In the genomic region with DNA sequence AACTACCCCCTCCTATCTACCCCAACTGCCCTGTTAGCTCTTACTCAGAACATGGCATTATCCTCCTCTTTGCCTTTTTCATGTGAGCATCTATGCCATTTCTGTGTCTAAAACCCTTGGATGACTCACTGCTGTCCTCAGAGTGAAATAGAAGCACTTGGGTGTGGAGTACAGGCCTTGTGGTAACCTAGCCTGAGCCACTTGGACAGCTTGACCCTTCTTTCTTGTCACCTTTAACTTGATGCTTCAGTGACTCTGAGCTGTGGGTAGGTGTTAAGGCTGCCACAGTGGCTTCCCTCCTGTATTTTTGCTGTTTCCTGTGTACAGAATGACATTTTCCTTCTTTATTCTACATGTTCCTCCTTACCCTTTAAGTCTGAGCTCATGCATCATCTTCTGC, we compare ENCODE assay signal across 28 cellular contexts.
DNase-seq lines count a peak whose midpoint lies in the region; ATAC-seq and TF ChIP-seq lines count a peak whose summit lies in the region.
"Had no signal": no experiment of that assay in that cellular context is flagged by ENCODE, and none has a peak within 500 bp of the region (broad histone marks: within the 10 kb centered on the region; RNA-seq: fewer than 3 reads in every experiment).

No MANE protein-coding gene starts in this region.

- intact Hi-C loops in A673 (cut with micrococcal nuclease; ENCODE audit: unreplicated experiment), result no loop called here

- H3K4me1 Mint-ChIP-seq in nephron progenitor cell, result peaks cover 7% of the 10 kb centered on the region
- H3K4me1 Mint-ChIP-seq: CD4-positive, alpha-beta memory T cell; GM23338; T-cell had no signal

- H3K27me3 Mint-ChIP-seq in nephron progenitor cell (ENCODE audit: low read depth, poor library complexity), result peaks cover 4% of the 10 kb centered on the region
- H3K27me3 Mint-ChIP-seq: CD4-positive, alpha-beta memory T cell; T-cell had no signal

- peak overlapping the region; percentile 28 for H3K27ac Mint-ChIP-seq in nephron progenitor cell
- H3K27ac Mint-ChIP-seq: CD4-positive, alpha-beta memory T cell; GM23338; HFFc6; T-cell had no signal

- POLR2A ChIA-PET in A673 (lab: Charles Lee; ENCODE audit: low non-redundant PET), result no interaction called here

- peaks cover 12% of the 10 kb centered on the region for H3K9me3 Mint-ChIP-seq in nephron progenitor cell

- H2AFZ ChIP-seq in GM23248, result no peak overlapping the region
- H2AFZ ChIP-seq: GM23338 had no signal

- ATAC-seq in HG03280 (IDR thresholded peaks at IDR 0.05; ENCODE audit: unreplicated experiment), result no peak
- ATAC-seq: A549, GM23338, Panc1, T-cell had no signal

- H3K4me2 ChIP-seq in GM23248 (ENCODE audit: unreplicated experiment), result no peak overlapping the region
- H3K4me2 ChIP-seq: A549, GM23338 had no signal

- no peak overlapping the region for H3K4me3 Mint-ChIP-seq in nephron progenitor cell
- H3K4me3 Mint-ChIP-seq: CD4-positive, alpha-beta memory T cell; GM23338; HFFc6; T-cell had no signal

- in situ Hi-C loops in GM23248 (cut with MboI), result no loop called here

- H3K9me2 ChIP-seq in GM23248 (ENCODE audit: insufficient read depth), result no peaks in the 10 kb centered on the region

- H3K9ac ChIP-seq in GM23248, result no peak overlapping the region

- H3K4me3 ChIP-seq in GM23248, result no peak overlapping the region
- H3K4me3 ChIP-seq in fibroblast of mammary gland (ENCODE audit: control insufficient read depth, low read depth, low read length), result no peak overlapping the region
- H3K4me3 ChIP-seq in A673 (ENCODE audit: low read depth, low read length, poor library complexity, severe bottlenecking), result no peak overlapping the region
- H3K4me3 ChIP-seq: A549, GM23338, HAP-1, MG63 had no signal

- no peaks in the 10 kb centered on the region for H3K79me2 ChIP-seq in GM23248 (ENCODE audit: insufficient read depth)

- no peak overlapping the region for H3K27ac ChIP-seq in GM23248
- H3K27ac ChIP-seq in A673 (ENCODE audit: low read depth, low read length, poor library complexity, severe bottlenecking), result no peak overlapping the region
- H3K27ac ChIP-seq: A549, RWPE1 had no signal

- H3K4me1 ChIP-seq in GM23248 (ENCODE audit: insufficient read depth) (no peaks in the 10 kb centered on the region), A673 (ENCODE audit: insufficient read depth, low read length, poor library complexity, severe bottlenecking) (no peaks in the 10 kb centered on the region)
- H3K4me1 ChIP-seq: A549, HAP-1 had no signal

- no peaks in the 10 kb centered on the region for H3F3A ChIP-seq in GM23248 (ENCODE audit: insufficient read depth)

- H3K27me3 ChIP-seq in GM23248 (replicated peaks; ENCODE audit: insufficient read depth), result peaks cover 6% of the 10 kb centered on the region; the same call in 1 of the 2 replicates
- no peaks in the 10 kb centered on the region for H3K27me3 ChIP-seq in A673 (replicated peaks; ENCODE audit: insufficient read depth, low read depth, low read length, poor library complexity)

- H4K20me1 ChIP-seq in GM23248 (ENCODE audit: insufficient read depth), result no peaks in the 10 kb centered on the region

- no TSS peak for BruUV-seq in A673 (replicated peaks; lab: Mats Ljungman, UMichigan)

- no peaks in the 10 kb centered on the region for H3K36me3 ChIP-seq in GM23248 (ENCODE audit: low read depth)
- H3K36me3 ChIP-seq in A673 (ENCODE audit: insufficient read depth, low read length, poor library complexity, severe bottlenecking), result no peaks in the 10 kb centered on the region
- H3K36me3 ChIP-seq: HAP-1, MG63 had no signal

- H3K9me3 ChIP-seq in GM23248 (ENCODE audit: low read depth) (no peaks in the 10 kb centered on the region), A673 (ENCODE audit: low read depth, low read length, poor library complexity, severe bottlenecking) (no peaks in the 10 kb centered on the region)
- H3K9me3 ChIP-seq: A549, HAP-1, MG63 had no signal

- TF ChIP-seq CTCF in fibroblast of mammary gland (conservative IDR thresholded peaks at IDR 0.05; ENCODE audit: control insufficient read depth, insufficient read depth, low read depth, low read length) (no peak), nephron progenitor cell (IDR thresholded peaks at IDR 0.05) (no peak), A673 (conservative IDR thresholded peaks at IDR 0.05; ENCODE audit: low read depth, low read length) (no peak)

- no peaks in the 10 kb centered on the region for H3K36me3 Mint-ChIP-seq in nephron progenitor cell (ENCODE audit: low read depth)
- H3K36me3 Mint-ChIP-seq: CD4-positive, alpha-beta memory T cell; T-cell had no signal

- CTCF ChIA-PET in A673 (lab: Charles Lee), result no interaction called here

- peak; percentile 2 for DNase-seq in GM23248
- DNase-seq in LHCN-M2 (ENCODE audit: low read depth), result peak; percentile 1
- peak; percentile 1 for DNase-seq in fibroblast of mammary gland (ENCODE audit: low read depth)
- DNase-seq in nephron progenitor cell, result no peak
- DNase-seq in A673 (ENCODE audit: low spot score), result no peak
- DNase-seq in NCI-H2227 treated with DMSO at 0.1 percent for 48 hours (lab: John Stamatoyannopoulos, UW), result no peak
- DNase-seq in retina, result no peak
- DNase-seq: C1 segment of cervical spinal cord; CD4-positive, alpha-beta memory T cell; COR-L47; DMS79; EL; GDM1; HFFc6; KBM-7; MG63; NCI-H1105 treated with DMSO at 0.1 percent for 48 hours; NCI-H2029; NCI-H446 treated with DMSO at 0.1 percent for 48 hours; NCI-H526; SHP77; T-cell had no signal

Comparison
In these comparisons a context has a peak if more than half of its experiments do, and no peak if none do; other contexts are left out.
1. DNase-seq: peak in GM23248 (single experiment), LHCN-M2 (single experiment) and fibroblast of mammary gland (single experiment); none in nephron progenitor cell (single experiment), A673 (single experiment), NCI-H2227 treated with DMSO at 0.1 percent for 48 hours (single experiment) and retina (single experiment).